Comparison of ENCODE assay signal across 19 cellular contexts in genomic region chr2:190515687-190516086, GRCh38. TPM values are rescaled to one million over a fixed set of nuclear protein-coding genes. Genes with fewer than 3 reads are reported as not detected.
DNase-seq lines count a peak whose midpoint lies in the region; ATAC-seq and TF ChIP-seq lines count a peak whose summit lies in the region.
"Had no signal": no experiment of that assay in that cellular context is flagged by ENCODE, and none has a peak within 500 bp of the region (broad histone marks: within the 10 kb centered on the region; RNA-seq: fewer than 3 reads in every experiment).

No MANE protein-coding gene starts in this region.

- H3K36me3 Mint-ChIP-seq in activated CD4-positive, alpha-beta T cell treated with anti-CD3 and anti-CD28 coated beads, Interleukin-2, amount 10 ng/mL, durations not matched to agents 7 days and 5 days (ENCODE audit: low read depth): peaks cover 61% of the 10 kb centered on the region
- H3K36me3 Mint-ChIP-seq in T-helper 2 cell treated with Interferon-gamma antibody and Interleukin-4, amounts not matched to agents 5 μg/mL and 100 μg/mL, for 36 hours (ENCODE audit: low read depth): peaks cover 46% of the 10 kb centered on the region
- H3K36me3 Mint-ChIP-seq in naive thymus-derived CD8-positive, alpha-beta T cell: peaks cover 0 to 25% (median 14%) of the 10 kb centered on the region in 3 donors
- H3K36me3 Mint-ChIP-seq: WTC11 had no signal

- POLR2A ChIA-PET in activated CD4-positive, alpha-beta T cell treated with anti-CD3 and anti-CD28 coated beads, Interleukin-2, amount 10 ng/mL, durations not matched to agents 7 days and 5 days (lab: Charles Lee): no interaction called here
- POLR2A ChIA-PET in naive thymus-derived CD8-positive, alpha-beta T cell (lab: Charles Lee): interaction anchor here (0.6 to 5.4 kb wide), 4 partner anchors 17 to 1163 kb away, joined by 3 to 40 read pairs (median 4); partner anchors contain the start of gene NEMP2

- no peak for DNase-seq in activated CD4-positive, alpha-beta T cell treated with anti-CD3 and anti-CD28 coated beads, Interleukin-2, amount 10 ng/mL, durations not matched to agents 7 days and 5 days
- no peak for DNase-seq in activated CD4-positive, alpha-beta T cell treated with anti-CD3 and anti-CD28 coated beads, Interleukin-2, amount 50 U/mL, for 1 hour
- no peak for DNase-seq in T-helper 2 cell treated with Interferon-gamma antibody and Interleukin-4, amounts not matched to agents 5 μg/mL and 100 μg/mL, for 36 hours (ENCODE audit: low spot score)
- DNase-seq in naive thymus-derived CD8-positive, alpha-beta T cell: peak in 3 of 10 donors; percentile 66 to 77 (median 74)
- DNase-seq in right cardiac atrium: no peak
- DNase-seq: dermis blood vessel endothelial cell, foreskin fibroblast, GDM1, hypothalamus, mammary epithelial cell, NCI-H1436, NCI-H2171 treated with DMSO at 0.1 percent for 48 hours, pancreas, sigmoid colon had no signal

- ATAC-seq in GM21786 (IDR thresholded peaks at IDR 0.05; ENCODE audit: unreplicated experiment) (peak; percentile 61), GM21447 (IDR thresholded peaks at IDR 0.05; ENCODE audit: unreplicated experiment) (no peak), gastroesophageal sphincter (no peak), right cardiac atrium (no peak)
- ATAC-seq in naive thymus-derived CD8-positive, alpha-beta T cell: peak; percentile 76 to 80
- ATAC-seq: pancreas, WTC11 had no signal

- TF ChIP-seq POLR2A in gastroesophageal sphincter (IDR thresholded peaks at IDR 0.05): no peak

- peaks cover 43% of the 10 kb centered on the region for H3K4me1 Mint-ChIP-seq in activated CD4-positive, alpha-beta T cell treated with anti-CD3 and anti-CD28 coated beads, Interleukin-2, amount 10 ng/mL, durations not matched to agents 7 days and 5 days
- peaks cover 36% of the 10 kb centered on the region for H3K4me1 Mint-ChIP-seq in T-helper 2 cell treated with Interferon-gamma antibody and Interleukin-4, amounts not matched to agents 5 μg/mL and 100 μg/mL, for 36 hours (ENCODE audit: low read depth)
- peaks cover 17 to 50% (median 46%) of the 10 kb centered on the region in 4 donors for H3K4me1 Mint-ChIP-seq in naive thymus-derived CD8-positive, alpha-beta T cell
- H3K4me1 Mint-ChIP-seq: WTC11 had no signal

- H3K9me3 Mint-ChIP-seq in activated CD4-positive, alpha-beta T cell treated with anti-CD3 and anti-CD28 coated beads, Interleukin-2, amount 10 ng/mL, durations not matched to agents 7 days and 5 days: no peaks in the 10 kb centered on the region
- no peaks in the 10 kb centered on the region for H3K9me3 Mint-ChIP-seq in T-helper 2 cell treated with Interferon-gamma antibody and Interleukin-4, amounts not matched to agents 5 μg/mL and 100 μg/mL, for 36 hours
- no peaks in the 10 kb centered on the region for H3K9me3 Mint-ChIP-seq in naive thymus-derived CD8-positive, alpha-beta T cell
- H3K9me3 Mint-ChIP-seq: type B pancreatic cell, WTC11 had no signal

- 71 to 100% methylated on average over 1 of the region's 1 CpG for WGBS in gastroesophageal sphincter (ENCODE audit: low coverage in 1 of 2), 2 donors
- 86% methylated on average over 1 of the region's 1 CpG for WGBS in right cardiac atrium

- no peaks in the 10 kb centered on the region for H3K27me3 Mint-ChIP-seq in activated CD4-positive, alpha-beta T cell treated with anti-CD3 and anti-CD28 coated beads, Interleukin-2, amount 10 ng/mL, durations not matched to agents 7 days and 5 days
- no peaks in the 10 kb centered on the region for H3K27me3 Mint-ChIP-seq in T-helper 2 cell treated with Interferon-gamma antibody and Interleukin-4, amounts not matched to agents 5 μg/mL and 100 μg/mL, for 36 hours (ENCODE audit: low read depth)
- H3K27me3 Mint-ChIP-seq in naive thymus-derived CD8-positive, alpha-beta T cell: no peaks in the 10 kb centered on the region

- no peaks in the 10 kb centered on the region for H3K4me1 ChIP-seq in gastroesophageal sphincter
- H3K4me1 ChIP-seq in right cardiac atrium (ENCODE audit: control insufficient read depth, insufficient read depth, low read length): no peaks in the 10 kb centered on the region
- H3K4me1 ChIP-seq: pancreas, sigmoid colon had no signal

- H3K27ac ChIP-seq in gastroesophageal sphincter: no peak overlapping the region
- H3K27ac ChIP-seq in right cardiac atrium (ENCODE audit: low read length): no peak overlapping the region
- H3K27ac ChIP-seq: pancreas, sigmoid colon had no signal

- intact Hi-C loops in right cardiac atrium (cut with DNase I): no loop called here

- H3K27me3 ChIP-seq in gastroesophageal sphincter (no peaks in the 10 kb centered on the region), right cardiac atrium (ENCODE audit: control insufficient read depth, insufficient read depth) (no peaks in the 10 kb centered on the region)
- H3K27me3 ChIP-seq: pancreas, sigmoid colon had no signal

- H3K9me3 ChIP-seq in gastroesophageal sphincter (no peaks in the 10 kb centered on the region), right cardiac atrium (ENCODE audit: control insufficient read depth, low read length) (no peaks in the 10 kb centered on the region)
- H3K9me3 ChIP-seq: pancreas, sigmoid colon had no signal

- H3K4me3 Mint-ChIP-seq in activated CD4-positive, alpha-beta T cell treated with anti-CD3 and anti-CD28 coated beads, Interleukin-2, amount 10 ng/mL, durations not matched to agents 7 days and 5 days: peak overlapping the region; percentile 0
- peak overlapping the region; percentile 47 for H3K4me3 Mint-ChIP-seq in T-helper 2 cell treated with Interferon-gamma antibody and Interleukin-4, amounts not matched to agents 5 μg/mL and 100 μg/mL, for 36 hours
- peak overlapping the region in 8 of 10 donors; percentile 30 to 76 (median 47) for H3K4me3 Mint-ChIP-seq in naive thymus-derived CD8-positive, alpha-beta T cell
- H3K4me3 Mint-ChIP-seq: type B pancreatic cell, WTC11 had no signal

- CTCF ChIA-PET in activated CD4-positive, alpha-beta T cell treated with anti-CD3 and anti-CD28 coated beads, Interleukin-2, amount 10 ng/mL, durations not matched to agents 7 days and 5 days (lab: Charles Lee): interaction anchor here (0.6 kb wide), 1 partner anchor 734 kb away, joined by 3 read pairs; no protein-coding TSS in a partner anchor

- H3K27ac Mint-ChIP-seq in activated CD4-positive, alpha-beta T cell treated with anti-CD3 and anti-CD28 coated beads, Interleukin-2, amount 10 ng/mL, durations not matched to agents 7 days and 5 days: peak overlapping the region; percentile 76
- peak overlapping the region; percentile 76 for H3K27ac Mint-ChIP-seq in T-helper 2 cell treated with Interferon-gamma antibody and Interleukin-4, amounts not matched to agents 5 μg/mL and 100 μg/mL, for 36 hours
- H3K27ac Mint-ChIP-seq in naive thymus-derived CD8-positive, alpha-beta T cell: peak overlapping the region in 8 of 10 donors; percentile 7 to 89 (median 77)
- H3K27ac Mint-ChIP-seq: type B pancreatic cell, WTC11 had no signal

- TF ChIP-seq CTCF in gastroesophageal sphincter (IDR thresholded peaks at IDR 0.05): no peak

- H3K4me3 ChIP-seq in gastroesophageal sphincter (no peak overlapping the region), right cardiac atrium (ENCODE audit: low read length) (no peak overlapping the region)
- H3K4me3 ChIP-seq: pancreas, sigmoid colon had no signal

- peaks cover 0 to 4% of the 10 kb centered on the region in 2 donors for H3K36me3 ChIP-seq in gastroesophageal sphincter
- H3K36me3 ChIP-seq: pancreas, sigmoid colon had no signal

- TF ChIP-seq EP300 in gastroesophageal sphincter (IDR thresholded peaks at IDR 0.05): no peak

RNA-seq across cellular contexts. Expression of gene NEMP2, which starts 18.8 kb away (rescaled TPM):
- total RNA-seq in activated CD4-positive, alpha-beta T cell treated with anti-CD3 and anti-CD28 coated beads, Interleukin-2, amount 10 ng/mL, durations not matched to agents 7 days and 5 days: 10 to 100 TPM; 22.8 to 23.5 TPM
- total RNA-seq in naive thymus-derived CD8-positive, alpha-beta T cell: 10 to 100 TPM; 23.4 TPM
- polyA plus RNA-seq in naive thymus-derived CD8-positive, alpha-beta T cell: 10 to 100 TPM; 10.0 to 13.4 (median 12.1) TPM
- total RNA-seq in gastroesophageal sphincter: 1 to 10 TPM in 3 of 4 donors, under 1 TPM in 1; 0.94 to 5.3 (median 3.5) TPM
- total RNA-seq in right cardiac atrium: 1 to 10 TPM; 3.7 to 8.9 (median 6.2) TPM
- 0.84 TPM for polyA plus RNA-seq in right cardiac atrium

Comparison
In these comparisons a context has a peak if more than half of its experiments do, and no peak if none do; other contexts are left out.
1. ATAC-seq: peak in GM21786 (single experiment) and naive thymus-derived CD8-positive, alpha-beta T cell (2 of 2); none in GM21447 (single experiment), gastroesophageal sphincter (single experiment) and right cardiac atrium (0 of 2).
2. Peak in every context shown above with its lines, with median percentiles within 50 percentile points of each other: H3K27ac Mint-ChIP-seq and H3K4me3 Mint-ChIP-seq.